ENCODE assay signal across 1 cellular context in genomic region chr15:74196175-74196574, GRCh38.
TF ChIP-seq lines count a peak whose summit lies in the region.

No MANE protein-coding gene starts in this region.

TF ChIP-seq in HEK293, 187 proteins besides CTCF, POLR2A, EP300 and RAD21 (continued from another document):
- peak; percentile 48 for TF ChIP-seq ZBTB8A (tag by site-specific recombination; IDR thresholded peaks at IDR 0.05)
- 0 out of 2 replicates have a peak, but pooled peaks have one; percentile 15 for TF ChIP-seq ZNF600 (tag by site-specific recombination; IDR thresholded peaks at IDR 0.05)
- TF ChIP-seq SP7 (tag by site-specific recombination; IDR thresholded peaks at IDR 0.05): peak; percentile 79
- no peak for TF ChIP-seq ZNF513 (tag by site-specific recombination; IDR thresholded peaks at IDR 0.05)
- TF ChIP-seq, protein P1, sequence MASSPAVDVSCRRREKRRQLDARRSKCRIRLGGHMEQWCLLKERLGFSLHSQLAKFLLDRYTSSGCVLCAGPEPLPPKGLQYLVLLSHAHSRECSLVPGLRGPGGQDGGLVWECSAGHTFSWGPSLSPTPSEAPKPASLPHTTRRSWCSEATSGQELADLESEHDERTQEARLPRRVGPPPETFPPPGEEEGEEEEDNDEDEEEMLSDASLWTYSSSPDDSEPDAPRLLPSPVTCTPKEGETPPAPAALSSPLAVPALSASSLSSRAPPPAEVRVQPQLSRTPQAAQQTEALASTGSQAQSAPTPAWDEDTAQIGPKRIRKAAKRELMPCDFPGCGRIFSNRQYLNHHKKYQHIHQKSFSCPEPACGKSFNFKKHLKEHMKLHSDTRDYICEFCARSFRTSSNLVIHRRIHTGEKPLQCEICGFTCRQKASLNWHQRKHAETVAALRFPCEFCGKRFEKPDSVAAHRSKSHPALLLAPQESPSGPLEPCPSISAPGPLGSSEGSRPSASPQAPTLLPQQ (tag by site-specific recombination; IDR thresholded peaks at IDR 0.05): peak; percentile 69; the same call in 1 of the 2 replicates
- TF ChIP-seq OSR2 (tag by site-specific recombination; IDR thresholded peaks at IDR 0.05): peak; percentile 88
- no peak for TF ChIP-seq ZNF658 (tag by site-specific recombination; IDR thresholded peaks at IDR 0.05)
- TF ChIP-seq ZNF24 (tag by site-specific recombination; IDR thresholded peaks at IDR 0.05): peak; percentile 99
- peak; percentile 98 for TF ChIP-seq ZFHX2 (tag by site-specific recombination; conservative IDR thresholded peaks at IDR 0.05)
- no peak for TF ChIP-seq GLI4 (tag by site-specific recombination; IDR thresholded peaks at IDR 0.05)
- TF ChIP-seq ZNF843 (tag by site-specific recombination; IDR thresholded peaks at IDR 0.05): peak; percentile 16; the same call in 1 of the 2 replicates
- TF ChIP-seq ZNF654 (tag by site-specific recombination; IDR thresholded peaks at IDR 0.05; ENCODE audit: low read depth): no peak
- no peak for TF ChIP-seq ZNF560 (tag by site-specific recombination; IDR thresholded peaks at IDR 0.05; ENCODE audit: borderline replicate concordance)
- TF ChIP-seq ZNF623 (tag by site-specific recombination; IDR thresholded peaks at IDR 0.05): no peak
- peak; percentile 70 for TF ChIP-seq ZNF398 (tag by site-specific recombination; IDR thresholded peaks at IDR 0.05)
- no peak for TF ChIP-seq HOXD13 (CRISPR knock-in tag; IDR thresholded peaks at IDR 0.05; ENCODE audit: borderline replicate concordance)
- no peak for TF ChIP-seq ZNF221 (tag by site-specific recombination; IDR thresholded peaks at IDR 0.05; ENCODE audit: borderline replicate concordance)
- peak; percentile 34; the same call in 1 of the 2 replicates for TF ChIP-seq ZXDB (tag by site-specific recombination; IDR thresholded peaks at IDR 0.05)
- TF ChIP-seq, protein P2, sequence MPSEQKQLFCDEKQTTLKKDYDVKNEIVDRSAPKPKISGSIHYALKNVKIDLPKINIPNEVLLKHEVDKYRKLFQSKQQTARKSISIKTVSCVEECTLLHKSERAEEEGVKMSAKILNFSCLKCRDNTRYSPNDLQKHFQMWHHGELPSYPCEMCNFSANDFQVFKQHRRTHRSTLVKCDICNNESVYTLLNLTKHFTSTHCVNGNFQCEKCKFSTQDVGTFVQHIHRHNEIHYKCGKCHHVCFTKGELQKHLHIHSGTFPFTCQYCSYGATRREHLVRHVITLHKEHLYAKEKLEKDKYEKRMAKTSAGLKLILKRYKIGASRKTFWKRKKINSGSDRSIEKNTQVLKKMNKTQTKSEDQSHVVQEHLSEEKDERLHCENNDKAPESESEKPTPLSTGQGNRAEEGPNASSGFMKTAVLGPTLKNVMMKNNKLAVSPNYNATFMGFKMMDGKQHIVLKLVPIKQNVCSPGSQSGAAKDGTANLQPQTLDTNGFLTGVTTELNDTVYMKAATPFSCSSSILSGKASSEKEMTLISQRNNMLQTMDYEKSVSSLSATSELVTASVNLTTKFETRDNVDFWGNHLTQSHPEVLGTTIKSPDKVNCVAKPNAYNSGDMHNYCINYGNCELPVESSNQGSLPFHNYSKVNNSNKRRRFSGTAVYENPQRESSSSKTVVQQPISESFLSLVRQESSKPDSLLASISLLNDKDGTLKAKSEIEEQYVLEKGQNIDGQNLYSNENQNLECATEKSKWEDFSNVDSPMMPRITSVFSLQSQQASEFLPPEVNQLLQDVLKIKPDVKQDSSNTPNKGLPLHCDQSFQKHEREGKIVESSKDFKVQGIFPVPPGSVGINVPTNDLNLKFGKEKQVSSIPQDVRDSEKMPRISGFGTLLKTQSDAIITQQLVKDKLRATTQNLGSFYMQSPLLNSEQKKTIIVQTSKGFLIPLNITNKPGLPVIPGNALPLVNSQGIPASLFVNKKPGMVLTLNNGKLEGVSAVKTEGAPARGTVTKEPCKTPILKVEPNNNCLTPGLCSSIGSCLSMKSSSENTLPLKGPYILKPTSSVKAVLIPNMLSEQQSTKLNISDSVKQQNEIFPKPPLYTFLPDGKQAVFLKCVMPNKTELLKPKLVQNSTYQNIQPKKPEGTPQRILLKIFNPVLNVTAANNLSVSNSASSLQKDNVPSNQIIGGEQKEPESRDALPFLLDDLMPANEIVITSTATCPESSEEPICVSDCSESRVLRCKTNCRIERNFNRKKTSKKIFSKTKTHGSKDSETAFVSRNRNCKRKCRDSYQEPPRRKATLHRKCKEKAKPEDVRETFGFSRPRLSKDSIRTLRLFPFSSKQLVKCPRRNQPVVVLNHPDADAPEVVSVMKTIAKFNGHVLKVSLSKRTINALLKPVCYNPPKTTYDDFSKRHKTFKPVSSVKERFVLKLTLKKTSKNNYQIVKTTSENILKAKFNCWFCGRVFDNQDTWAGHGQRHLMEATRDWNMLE (tag by site-specific recombination; conservative IDR thresholded peaks at IDR 0.05; ENCODE audit: low read depth): peak; percentile 21; the same call in 1 of the 2 replicates
- TF ChIP-seq GLIS2 (tag by site-specific recombination; IDR thresholded peaks at IDR 0.05): 0 out of 2 replicates have a peak, but pooled peaks have one; percentile 36
- TF ChIP-seq KLF16 (tag by site-specific recombination; IDR thresholded peaks at IDR 0.05): peak; percentile 38
- TF ChIP-seq ZNF341 (tag by site-specific recombination; IDR thresholded peaks at IDR 0.05; ENCODE audit: low read depth): peak; percentile 77
- no peak for TF ChIP-seq ZNF292 (tag by site-specific recombination; IDR thresholded peaks at IDR 0.05; ENCODE audit: borderline replicate concordance, low read depth)
- no peak for TF ChIP-seq ZNF26 (tag by site-specific recombination; IDR thresholded peaks at IDR 0.05)
- TF ChIP-seq, protein P3, sequence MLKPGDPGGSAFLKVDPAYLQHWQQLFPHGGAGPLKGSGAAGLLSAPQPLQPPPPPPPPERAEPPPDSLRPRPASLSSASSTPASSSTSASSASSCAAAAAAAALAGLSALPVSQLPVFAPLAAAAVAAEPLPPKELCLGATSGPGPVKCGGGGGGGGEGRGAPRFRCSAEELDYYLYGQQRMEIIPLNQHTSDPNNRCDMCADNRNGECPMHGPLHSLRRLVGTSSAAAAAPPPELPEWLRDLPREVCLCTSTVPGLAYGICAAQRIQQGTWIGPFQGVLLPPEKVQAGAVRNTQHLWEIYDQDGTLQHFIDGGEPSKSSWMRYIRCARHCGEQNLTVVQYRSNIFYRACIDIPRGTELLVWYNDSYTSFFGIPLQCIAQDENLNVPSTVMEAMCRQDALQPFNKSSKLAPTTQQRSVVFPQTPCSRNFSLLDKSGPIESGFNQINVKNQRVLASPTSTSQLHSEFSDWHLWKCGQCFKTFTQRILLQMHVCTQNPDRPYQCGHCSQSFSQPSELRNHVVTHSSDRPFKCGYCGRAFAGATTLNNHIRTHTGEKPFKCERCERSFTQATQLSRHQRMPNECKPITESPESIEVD (tag by site-specific recombination; IDR thresholded peaks at IDR 0.05): no peak
- TF ChIP-seq, protein P4, sequence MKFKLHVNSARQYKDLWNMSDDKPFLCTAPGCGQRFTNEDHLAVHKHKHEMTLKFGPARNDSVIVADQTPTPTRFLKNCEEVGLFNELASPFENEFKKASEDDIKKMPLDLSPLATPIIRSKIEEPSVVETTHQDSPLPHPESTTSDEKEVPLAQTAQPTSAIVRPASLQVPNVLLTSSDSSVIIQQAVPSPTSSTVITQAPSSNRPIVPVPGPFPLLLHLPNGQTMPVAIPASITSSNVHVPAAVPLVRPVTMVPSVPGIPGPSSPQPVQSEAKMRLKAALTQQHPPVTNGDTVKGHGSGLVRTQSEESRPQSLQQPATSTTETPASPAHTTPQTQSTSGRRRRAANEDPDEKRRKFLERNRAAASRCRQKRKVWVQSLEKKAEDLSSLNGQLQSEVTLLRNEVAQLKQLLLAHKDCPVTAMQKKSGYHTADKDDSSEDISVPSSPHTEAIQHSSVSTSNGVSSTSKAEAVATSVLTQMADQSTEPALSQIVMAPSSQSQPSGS (tag by site-specific recombination; IDR thresholded peaks at IDR 0.05; ENCODE audit: low read depth): no peak
- TF ChIP-seq ZNF416 (tag by site-specific recombination; IDR thresholded peaks at IDR 0.05): no peak
- TF ChIP-seq ZSCAN30 (tag by site-specific recombination; IDR thresholded peaks at IDR 0.05): no peak
